11 cellular contexts compared by ENCODE assay signal in the genomic region with DNA sequence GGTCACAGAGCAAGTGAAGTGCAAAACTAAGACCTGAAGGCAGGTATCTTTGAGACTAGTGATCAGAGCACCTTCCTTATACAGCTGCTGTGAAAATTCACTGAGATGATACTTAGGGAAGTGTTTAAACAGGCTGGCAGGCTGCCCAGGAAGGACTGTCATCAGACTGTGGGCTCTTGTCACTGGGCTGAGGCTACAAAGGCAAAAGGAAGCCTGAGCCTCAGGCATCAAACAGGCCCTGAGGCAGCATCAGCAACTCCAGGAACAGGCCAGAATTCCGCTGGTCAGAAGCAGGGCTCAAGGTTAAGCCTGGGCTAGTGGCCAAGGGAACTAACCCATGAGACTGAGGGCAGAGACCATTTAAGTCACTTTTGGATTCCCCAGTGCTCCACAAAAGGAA. TPM values are rescaled to one million over a fixed set of nuclear protein-coding genes. Genes with fewer than 3 reads are reported as not detected.
DNase-seq lines count a peak whose midpoint lies in the region; ATAC-seq and TF ChIP-seq lines count a peak whose summit lies in the region.
"Had no signal": no experiment of that assay in that cellular context is flagged by ENCODE, and none has a peak within 500 bp of the region (broad histone marks: within the 10 kb centered on the region; RNA-seq: fewer than 3 reads in every experiment).

No MANE protein-coding gene starts in this region.

- no peak overlapping the region for H3K27ac ChIP-seq in endodermal cell (ENCODE audit: low read depth, low read length)

- no peak overlapping the region for H3K4me3 ChIP-seq in endodermal cell (ENCODE audit: low read length)
- H3K4me3 ChIP-seq: upper lobe of left lung had no signal

- 95 to 100% methylated on average over 1 of the region's 1 CpG for WGBS in endodermal cell (ENCODE audit: insufficient coverage in 1 of 2, insufficient read length in 1 of 2), 2 experiments

- no peaks in the 10 kb centered on the region for H3K27me3 Mint-ChIP-seq in endodermal cell (ENCODE audit: insufficient read depth)

- peaks cover 41% of the 10 kb centered on the region for H3K9me3 Mint-ChIP-seq in endodermal cell

- no peaks in the 10 kb centered on the region for H3K9me3 ChIP-seq in endodermal cell (ENCODE audit: control insufficient read depth, low read length)
- H3K9me3 ChIP-seq: upper lobe of left lung had no signal

- no peaks in the 10 kb centered on the region for H3K36me3 ChIP-seq in endodermal cell (ENCODE audit: control insufficient read depth, insufficient read depth, low read length)
- H3K36me3 ChIP-seq: upper lobe of left lung had no signal

- peak; percentile 50 for DNase-seq in ELR (ENCODE audit: low read depth)
- DNase-seq in NCI-H2196 treated with DMSO at 0.1 percent for 48 hours (lab: John Stamatoyannopoulos, UW; ENCODE audit: unreplicated experiment) = peak; percentile 6
- peak; percentile 38 for DNase-seq in endodermal cell
- peak; percentile 56 for DNase-seq in pons (ENCODE audit: low spot score)
- DNase-seq in activated gamma-delta T cell (lab: John Stamatoyannopoulos, UW) = no peak
- no peak for DNase-seq in NCI-H82 treated with DMSO at 0.1 percent for 48 hours (lab: John Stamatoyannopoulos, UW; ENCODE audit: unreplicated experiment)
- DNase-seq: effector memory CD4-positive, alpha-beta T cell; IMR-90 had no signal

- H3K36me3 Mint-ChIP-seq in endodermal cell (ENCODE audit: low read depth) = no peaks in the 10 kb centered on the region

- H3K4me3 Mint-ChIP-seq in endodermal cell = no peak overlapping the region

- H3K4me1 ChIP-seq in endodermal cell (ENCODE audit: control insufficient read depth, insufficient read depth, low read length) = no peaks in the 10 kb centered on the region
- H3K4me1 ChIP-seq: upper lobe of left lung had no signal

- TF ChIP-seq CTCF in endodermal cell (conservative IDR thresholded peaks at IDR 0.05) = no peak

- H3K9ac ChIP-seq in endodermal cell (ENCODE audit: extremely low read depth, low read length, poor library complexity, severe bottlenecking) = no peak overlapping the region

- H3K27me3 ChIP-seq in endodermal cell (ENCODE audit: control insufficient read depth, insufficient read depth, low read length, poor library complexity, severe bottlenecking) = no peaks in the 10 kb centered on the region
- H3K27me3 ChIP-seq: upper lobe of left lung had no signal

- ATAC-seq in HG03565 (IDR thresholded peaks at IDR 0.05; ENCODE audit: unreplicated experiment) (no peak), GM21447 (IDR thresholded peaks at IDR 0.05; ENCODE audit: unreplicated experiment) (no peak)

- H3K4me1 Mint-ChIP-seq in endodermal cell = peaks cover 33% of the 10 kb centered on the region

- no peak overlapping the region for H3K27ac Mint-ChIP-seq in endodermal cell

RNA-seq across cellular contexts. Expression of a gene that starts 12.9 kb away (rescaled TPM):
- total RNA-seq in endodermal cell = 10 to 100 TPM; 32.0 to 32.6 TPM
- polyA plus RNA-seq in endodermal cell (2013, experiment 1 of 2) = 56.6 TPM
- polyA plus RNA-seq in endodermal cell (2013, experiment 2 of 2) = 53.0 TPM

Comparison
In these comparisons a context has a peak if more than half of its experiments do, and no peak if none do; other contexts are left out.
1. DNase-seq: peak in ELR (single experiment), NCI-H2196 treated with DMSO at 0.1 percent for 48 hours (single experiment), endodermal cell (single experiment) and pons (single experiment); none in activated gamma-delta T cell (single experiment) and NCI-H82 treated with DMSO at 0.1 percent for 48 hours (single experiment).